Comparison of ENCODE assay signal across 13 cellular contexts in genomic region chr2:177331446-177331997, GRCh38.
DNase-seq lines count a peak whose midpoint lies in the region; ATAC-seq and TF ChIP-seq lines count a peak whose summit lies in the region.
"Had no signal": no experiment of that assay in that cellular context is flagged by ENCODE, and none has a peak within 500 bp of the region (broad histone marks: within the 10 kb centered on the region; RNA-seq: fewer than 3 reads in every experiment).

No MANE protein-coding gene starts in this region.

- no peak for DNase-seq in IMR-90
- no peak for DNase-seq in caudate nucleus (lab: John Stamatoyannopoulos, UW)
- no peak for DNase-seq in H4 (ENCODE audit: low spot score)
- DNase-seq in NCI-H524 (lab: John Stamatoyannopoulos, UW), result no peak
- DNase-seq in germinal center (ENCODE audit: low spot score), result no peak
- DNase-seq: occipital lobe, spleen had no signal

- H3K9me3 ChIP-seq in IMR-90 (ENCODE audit: control insufficient read depth, insufficient read depth, low read length) (no peaks in the 10 kb centered on the region), muscle layer of colon (ENCODE audit: low read length) (no peaks in the 10 kb centered on the region), stomach smooth muscle (ENCODE audit: control insufficient read depth in 2 of 2, low read length in 2 of 2) (no peaks in the 10 kb centered on the region)
- H3K9me3 ChIP-seq: BE2C, spleen, stomach had no signal

- H3K27me3 ChIP-seq in IMR-90 (ENCODE audit: control insufficient read depth, insufficient read depth, low read length) (no peaks in the 10 kb centered on the region), muscle layer of colon (ENCODE audit: control insufficient read depth in 1 of 2, insufficient read depth in 2 of 2, low read length in 2 of 2) (no peaks in the 10 kb centered on the region), stomach smooth muscle (ENCODE audit: control insufficient read depth in 1 of 2, insufficient read depth in 2 of 2, low read length in 2 of 2) (no peaks in the 10 kb centered on the region)
- H3K27me3 ChIP-seq: BE2C, spleen, stomach had no signal

- no peak for TF ChIP-seq CTCF in IMR-90 (conservative IDR thresholded peaks at IDR 0.05; ENCODE audit: low read depth, low read length)

- peak overlapping the region; percentile 68; the same call in 1 of the 2 replicates for H3K4ac ChIP-seq in IMR-90 (ENCODE audit: low read depth, low read length)

- peak overlapping the region; percentile 73; the same call in 1 of the 2 replicates for H3K14ac ChIP-seq in IMR-90 (replicated peaks; ENCODE audit: low read depth, low read length)

- peak overlapping the region; percentile 87 for H2BK120ac ChIP-seq in IMR-90 (ENCODE audit: low read depth, low read length)

- H4K20me1 ChIP-seq in IMR-90 (ENCODE audit: insufficient read depth, low read length), result no peaks in the 10 kb centered on the region

- H3K27ac ChIP-seq in IMR-90 (ENCODE audit: insufficient read depth, low read length), result peak overlapping the region; percentile 82
- H3K27ac ChIP-seq in caudate nucleus (ENCODE audit: low read depth, low read length), result peak overlapping the region; percentile 85
- H3K27ac ChIP-seq in muscle layer of colon (ENCODE audit: low read depth, low read length), result peak overlapping the region; percentile 63
- no peak overlapping the region for H3K27ac ChIP-seq in stomach smooth muscle (ENCODE audit: low read length)
- H3K27ac ChIP-seq: SK-N-MC had no signal

- H3K4me3 ChIP-seq in IMR-90 (ENCODE audit: insufficient read depth, low read depth, low read length), result no peak overlapping the region
- peak overlapping the region in 1 of 2 donors; percentile 12 for H3K4me3 ChIP-seq in muscle layer of colon (ENCODE audit: low read depth in 1 of 2, low read length in 2 of 2)
- peak overlapping the region in 1 of 2 donors; percentile 16 for H3K4me3 ChIP-seq in stomach smooth muscle (ENCODE audit: low read length in 2 of 2)
- H3K4me3 ChIP-seq: stomach had no signal

- no peak for TF ChIP-seq RAD21 in IMR-90 (IDR thresholded peaks at IDR 0.05; ENCODE audit: low read length)

- peak overlapping the region; percentile 79 for H2BK5ac ChIP-seq in IMR-90 (ENCODE audit: low read depth, low read length, poor library complexity, severe bottlenecking)

- dilution Hi-C loops in IMR-90 (cut with HindIII; ENCODE audit: low sequenced_read_pairs, unreplicated experiment), result no loop called here

- H3K23ac ChIP-seq in IMR-90 (ENCODE audit: low read depth, low read length), result peak overlapping the region; percentile 49; the same call in 1 of the 2 replicates

- 100% methylated on average over 2 of the region's 8 CpGs; no CpG with 5 or more reads in 1 of the 2 experiments for WGBS in IMR-90 (ENCODE audit: extremely low coverage in 2 of 2, insufficient read length in 1 of 2), 2 experiments

- H2AK9ac ChIP-seq in IMR-90 (replicated peaks; ENCODE audit: low read depth, low read length, poor library complexity), result no peak overlapping the region

- CTCF ChIA-PET in IMR-90 (lab: Yijun Ruan, JAX), result interaction anchor here (0.6 to 2.4 kb wide), 2 partner anchors 167 to 189 kb away, joined by 7 to 12 read pairs; no protein-coding TSS in a partner anchor

- no peaks in the 10 kb centered on the region; the same call in 1 of the 2 replicates for H3K9me1 ChIP-seq in IMR-90 (ENCODE audit: insufficient read depth, low read length)

- H3K4me2 ChIP-seq in IMR-90 (ENCODE audit: low read depth, low read length), result peak overlapping the region; percentile 75; the same call in 1 of the 2 replicates

- intact Hi-C loops in IMR-90 (cut with micrococcal nuclease), result loop anchor here (5.0 kb wide), 1 partner anchor 89 kb away; no protein-coding TSS in a partner anchor

- H2BK15ac ChIP-seq in IMR-90 (ENCODE audit: low read depth, low read length), result peak overlapping the region; percentile 39; the same call in 2 of the 3 replicates

- H2BK20ac ChIP-seq in IMR-90 (ENCODE audit: low read depth, low read length), result 0 out of 2 replicates have a peak overlapping the region, but pooled peaks have one; percentile 77

- ATAC-seq in IMR-90 (ENCODE audit: low read depth) (no peak), HG03378 (IDR thresholded peaks at IDR 0.05; ENCODE audit: unreplicated experiment) (no peak)

- H3K79me1 ChIP-seq in IMR-90 (ENCODE audit: low read depth in 1 of 2, low read length in 2 of 2), result peaks cover 3 to 8% of the 10 kb centered on the region in 2 experiments; a peak in 2 of 4 replicates

- peak overlapping the region; percentile 88 for H3K18ac ChIP-seq in IMR-90 (ENCODE audit: low read depth, low read length)

- H3K56ac ChIP-seq in IMR-90 (ENCODE audit: extremely low read depth, insufficient read depth, low read length), result peak overlapping the region; percentile 46; the same call in 1 of the 2 replicates

- H3K4me1 ChIP-seq in IMR-90 (ENCODE audit: control insufficient read depth, insufficient read depth, low read length), result peaks cover 22% of the 10 kb centered on the region
- H3K4me1 ChIP-seq in muscle layer of colon (ENCODE audit: insufficient read depth, low read length), result peaks cover 8% of the 10 kb centered on the region
- no peaks in the 10 kb centered on the region for H3K4me1 ChIP-seq in stomach smooth muscle (ENCODE audit: control insufficient read depth, insufficient read depth, low read length)
- H3K4me1 ChIP-seq: BE2C had no signal

- no peak overlapping the region for H2AFZ ChIP-seq in IMR-90 (replicated peaks; ENCODE audit: low read length, poor library complexity)

- peak overlapping the region; percentile 70 for H3K9ac ChIP-seq in IMR-90 (ENCODE audit: low read depth, low read length)
- peak overlapping the region; percentile 45 for H3K9ac ChIP-seq in muscle layer of colon (ENCODE audit: low read length)
- H3K9ac ChIP-seq in stomach smooth muscle (ENCODE audit: low read length in 2 of 2), result peak overlapping the region; percentile 0 to 54

- POLR2A ChIA-PET in IMR-90 (lab: Charles Lee; ENCODE audit: unreplicated experiment), result no interaction called here

- H2AK5ac ChIP-seq in IMR-90 (ENCODE audit: low read depth, low read length), result no peak overlapping the region

- peak overlapping the region; percentile 70 for H4K91ac ChIP-seq in IMR-90 (ENCODE audit: insufficient read depth, low read depth, low read length)

- peak overlapping the region; percentile 57 to 83; a peak in 3 of 4 replicates for H4K8ac ChIP-seq in IMR-90 (ENCODE audit: low read depth in 2 of 2, low read length in 2 of 2)

- no TSS peak for BruUV-seq in IMR-90 (replicated peaks; lab: Mats Ljungman, UMichigan)

- H3K36me3 ChIP-seq in IMR-90 (ENCODE audit: control insufficient read depth, insufficient read depth, low read length), result no peaks in the 10 kb centered on the region
- no peaks in the 10 kb centered on the region for H3K36me3 ChIP-seq in muscle layer of colon (ENCODE audit: insufficient read depth, low read length)
- H3K36me3 ChIP-seq in stomach smooth muscle (ENCODE audit: control insufficient read depth in 2 of 2, insufficient read depth in 2 of 2, low read length in 2 of 2), result no peaks in the 10 kb centered on the region
- H3K36me3 ChIP-seq: BE2C, spleen, stomach had no signal

- in situ Hi-C loops in IMR-90 (cut with MboI; ENCODE audit: low sequenced_read_pairs), result loop anchor here (5.0 to 10.0 kb wide), 4 partner anchors 69 to 393 kb away; partner anchors contain the start of gene NFE2L2

- H4K5ac ChIP-seq in IMR-90 (ENCODE audit: low read depth, low read length), result peak overlapping the region; percentile 63

- no peak for TF ChIP-seq POLR2A in IMR-90 (IDR thresholded peaks at IDR 0.05; ENCODE audit: low read depth, low read length)

TF ChIP-seq in IMR-90, 13 proteins besides CTCF, POLR2A, EP300 and RAD21:
- TF ChIP-seq, protein P1, sequence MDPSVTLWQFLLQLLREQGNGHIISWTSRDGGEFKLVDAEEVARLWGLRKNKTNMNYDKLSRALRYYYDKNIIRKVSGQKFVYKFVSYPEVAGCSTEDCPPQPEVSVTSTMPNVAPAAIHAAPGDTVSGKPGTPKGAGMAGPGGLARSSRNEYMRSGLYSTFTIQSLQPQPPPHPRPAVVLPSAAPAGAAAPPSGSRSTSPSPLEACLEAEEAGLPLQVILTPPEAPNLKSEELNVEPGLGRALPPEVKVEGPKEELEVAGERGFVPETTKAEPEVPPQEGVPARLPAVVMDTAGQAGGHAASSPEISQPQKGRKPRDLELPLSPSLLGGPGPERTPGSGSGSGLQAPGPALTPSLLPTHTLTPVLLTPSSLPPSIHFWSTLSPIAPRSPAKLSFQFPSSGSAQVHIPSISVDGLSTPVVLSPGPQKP (IDR thresholded peaks at IDR 0.05; ENCODE audit: borderline replicate concordance, low read depth, low read length), result no peak
- TF ChIP-seq FOS (IDR thresholded peaks at IDR 0.05; ENCODE audit: low read depth, low read length) (no peak), BHLHE40 (IDR thresholded peaks at IDR 0.05; ENCODE audit: low read depth, low read length) (no peak)
